Comparison of ENCODE assay signal across 21 cellular contexts in genomic region chr3:63089007-63089406, GRCh38.
DNase-seq lines count a peak whose midpoint lies in the region; ATAC-seq, FAIRE-seq and TF ChIP-seq lines count a peak whose summit lies in the region.
"Had no signal": no experiment of that assay in that cellular context is flagged by ENCODE, and none has a peak within 500 bp of the region (broad histone marks: within the 10 kb centered on the region; RNA-seq: fewer than 3 reads in every experiment).

No MANE protein-coding gene starts in this region.

- TF ChIP-seq CTCF in bronchial epithelial cell (IDR thresholded peaks at IDR 0.05; ENCODE audit: insufficient read depth, low read length, severe bottlenecking), result no peak
- TF ChIP-seq CTCF in Caco-2 (IDR thresholded peaks at IDR 0.05; ENCODE audit: insufficient read depth in 1 of 2, low read depth in 1 of 2, low read length in 1 of 2, severe bottlenecking in 1 of 2, unreplicated experiment in 1 of 2), result no peak

- ATAC-seq in aorta (ENCODE audit: low FRiP score), result no peak
- ATAC-seq: HCT116, K562 had no signal

- H3K9ac ChIP-seq in iPS-20b (ENCODE audit: low read depth, low read length), result no peak overlapping the region
- H3K9ac ChIP-seq: GM23248 had no signal

- H3K27me3 ChIP-seq in bronchial epithelial cell (ENCODE audit: control insufficient read depth, insufficient read depth, low read length) (no peaks in the 10 kb centered on the region), iPS-20b (ENCODE audit: insufficient read depth, low read length) (no peaks in the 10 kb centered on the region), Caco-2 (replicated peaks; ENCODE audit: control insufficient read depth, insufficient read depth, low read length) (no peaks in the 10 kb centered on the region), aorta (ENCODE audit: control insufficient read depth in 1 of 2, insufficient read depth in 2 of 2, low read length in 1 of 2) (peaks cover 0 to 1% of the 10 kb centered on the region in 2 donors)

- H3K27ac ChIP-seq in iPS-20b (ENCODE audit: low read length) (peak overlapping the region; percentile 39), aorta (ENCODE audit: low read depth in 1 of 2, low read length in 2 of 2) (no peak overlapping the region)
- H3K27ac ChIP-seq: C4-2B, GM23248 had no signal

- no peak overlapping the region for H3K27ac Mint-ChIP-seq in Caco-2 (ENCODE audit: unreplicated experiment)
- H3K27ac Mint-ChIP-seq: CD4-positive, alpha-beta T cell; HFFc6 had no signal

- WGBS in aorta, 2 donors, result 59 to 75% methylated on average over 4 of the region's 4 CpGs

- peak; percentile 23 for FAIRE-seq in bronchial epithelial cell (lab: Jason Lieb, UNC)
- FAIRE-seq: A204.1, GM12892, GM18507, H54, K562 had no signal

- no peaks in the 10 kb centered on the region for H3K4me1 Mint-ChIP-seq in Caco-2 (ENCODE audit: low read depth, unreplicated experiment)

- H3K9me3 ChIP-seq in iPS-20b (ENCODE audit: insufficient read depth, low read depth, low read length) (no peaks in the 10 kb centered on the region), Caco-2 (no peaks in the 10 kb centered on the region), aorta (ENCODE audit: control insufficient read depth, low read length) (no peaks in the 10 kb centered on the region)

- DNase-seq in HCEC 1CT (peak; percentile 9), bronchial epithelial cell (ENCODE audit: low read depth) (no peak), Caco-2 (no peak), A172 (ENCODE audit: low spot score) (no peak), aorta (no peak)
- DNase-seq: ACHN; AML-193; CD4-positive, alpha-beta T cell; DMS153; DMS79; GDM1; GM23248; HFFc6 had no signal

- no peak overlapping the region for H3K4me3 ChIP-seq in bronchial epithelial cell (ENCODE audit: low read depth, low read length)
- no peak overlapping the region for H3K4me3 ChIP-seq in iPS-20b (ENCODE audit: low read length)
- no peak overlapping the region for H3K4me3 ChIP-seq in Caco-2 (ENCODE audit: low read depth, low read length)
- H3K4me3 ChIP-seq in aorta (ENCODE audit: low read length in 2 of 2), result no peak overlapping the region
- H3K4me3 ChIP-seq: GM23248, K562 had no signal

- H3K4me3 Mint-ChIP-seq in Caco-2 (ENCODE audit: unreplicated experiment), result no peak overlapping the region
- H3K4me3 Mint-ChIP-seq: CD4-positive, alpha-beta T cell; HFFc6 had no signal

- no TSS peak for BruUV-seq in Caco-2 (replicated peaks; lab: Mats Ljungman, UMichigan)

- no peaks in the 10 kb centered on the region for H3K36me3 Mint-ChIP-seq in Caco-2 (ENCODE audit: insufficient read depth, unreplicated experiment)

- H3K4me1 ChIP-seq in iPS-20b (ENCODE audit: insufficient read depth, low read length), result peaks cover 31% of the 10 kb centered on the region
- H3K4me1 ChIP-seq in Caco-2, result no peaks in the 10 kb centered on the region
- no peaks in the 10 kb centered on the region for H3K4me1 ChIP-seq in aorta (ENCODE audit: control insufficient read depth in 1 of 2, insufficient read depth in 2 of 2, low read length in 2 of 2)

- H3K27me3 Mint-ChIP-seq in Caco-2 (ENCODE audit: insufficient read depth, unreplicated experiment), result peaks cover 10% of the 10 kb centered on the region
- H3K27me3 Mint-ChIP-seq: CD4-positive, alpha-beta T cell had no signal

- H3K36me3 ChIP-seq in bronchial epithelial cell (ENCODE audit: control insufficient read depth, insufficient read depth, low read length), result no peaks in the 10 kb centered on the region
- no peaks in the 10 kb centered on the region for H3K36me3 ChIP-seq in iPS-20b (ENCODE audit: insufficient read depth, low read depth, low read length)
- no peaks in the 10 kb centered on the region for H3K36me3 ChIP-seq in Caco-2 (ENCODE audit: control insufficient read depth, insufficient read depth, low read length)
- no peaks in the 10 kb centered on the region for H3K36me3 ChIP-seq in aorta (ENCODE audit: control insufficient read depth in 1 of 2, insufficient read depth in 2 of 2, low read length in 1 of 2)

- no peaks in the 10 kb centered on the region for H3K9me3 Mint-ChIP-seq in Caco-2 (ENCODE audit: unreplicated experiment)

- CTCF ChIA-PET in Caco-2 (lab: Charles Lee), result no interaction called here

- POLR2A ChIA-PET in Caco-2 (lab: Charles Lee), result no interaction called here

- intact Hi-C loops in Caco-2 (cut with micrococcal nuclease; ENCODE audit: unreplicated experiment) (no loop called here), aorta (cut with DNase I) (no loop called here)
